1 cellular context compared by ENCODE assay signal in the genomic region with DNA sequence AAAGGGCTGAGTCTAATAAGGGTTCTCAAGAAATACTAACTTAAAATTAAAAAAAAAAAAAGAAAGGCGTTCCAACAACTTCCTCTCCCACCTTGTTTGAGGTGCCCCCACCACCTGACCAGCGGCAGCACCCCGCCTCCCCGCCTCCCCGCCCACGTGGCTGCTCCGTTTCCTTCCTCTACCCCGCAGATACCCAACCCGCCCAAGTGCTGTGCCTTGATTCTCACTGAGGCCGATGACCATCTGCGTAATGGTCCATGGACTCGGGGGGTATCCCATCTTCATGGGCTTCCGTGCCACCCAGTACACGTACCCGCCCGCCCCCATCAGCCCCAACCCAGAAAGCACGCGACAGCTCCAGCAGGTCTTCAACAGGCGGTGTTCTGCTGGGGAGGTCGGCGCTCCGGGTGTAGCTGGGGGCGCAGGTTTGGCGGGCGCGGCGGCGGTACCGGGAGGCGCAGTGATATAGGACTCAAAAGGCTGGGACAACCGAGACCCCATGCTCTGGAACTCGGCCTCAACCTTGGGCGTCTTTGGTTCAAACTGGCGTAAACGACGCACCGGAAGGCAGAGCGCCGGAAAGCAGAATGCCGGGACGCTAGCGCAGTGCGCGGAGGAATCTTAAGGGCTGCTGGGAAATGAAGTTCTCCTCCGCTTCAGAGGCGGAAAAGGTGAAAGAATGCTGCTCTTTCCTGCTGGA.
TF ChIP-seq lines count a peak whose summit lies in the region.

A gene with protein sequence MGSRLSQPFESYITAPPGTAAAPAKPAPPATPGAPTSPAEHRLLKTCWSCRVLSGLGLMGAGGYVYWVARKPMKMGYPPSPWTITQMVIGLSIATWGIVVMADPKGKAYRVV (minus strand): TSS at position 545 of the 700 bp plus-strand sequence. CDS start 44 bp downstream, at position 501.

TF ChIP-seq in K562, 482 proteins besides CTCF, POLR2A, EP300 and RAD21 (continued from another document and continues in another):
- TF ChIP-seq, protein P1, sequence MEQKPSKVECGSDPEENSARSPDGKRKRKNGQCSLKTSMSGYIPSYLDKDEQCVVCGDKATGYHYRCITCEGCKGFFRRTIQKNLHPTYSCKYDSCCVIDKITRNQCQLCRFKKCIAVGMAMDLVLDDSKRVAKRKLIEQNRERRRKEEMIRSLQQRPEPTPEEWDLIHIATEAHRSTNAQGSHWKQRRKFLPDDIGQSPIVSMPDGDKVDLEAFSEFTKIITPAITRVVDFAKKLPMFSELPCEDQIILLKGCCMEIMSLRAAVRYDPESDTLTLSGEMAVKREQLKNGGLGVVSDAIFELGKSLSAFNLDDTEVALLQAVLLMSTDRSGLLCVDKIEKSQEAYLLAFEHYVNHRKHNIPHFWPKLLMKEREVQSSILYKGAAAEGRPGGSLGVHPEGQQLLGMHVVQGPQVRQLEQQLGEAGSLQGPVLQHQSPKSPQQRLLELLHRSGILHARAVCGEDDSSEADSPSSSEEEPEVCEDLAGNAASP (IDR thresholded peaks at IDR 0.05): no peak
- TF ChIP-seq FOXP1 (CRISPR knock-in tag; IDR thresholded peaks at IDR 0.05) (no peak), ZC3H8 (IDR thresholded peaks at IDR 0.05) (no peak), XRCC5 (IDR thresholded peaks at IDR 0.05; ENCODE audit: low read depth, low read length) (no peak), HNRNPL (IDR thresholded peaks at IDR 0.05; ENCODE audit: low read depth, low read length) (no peak), ELF1 (tag; IDR thresholded peaks at IDR 0.05) (peak; percentile 68), MTA3 (IDR thresholded peaks at IDR 0.05; ENCODE audit: borderline replicate concordance) (no peak), SMARCC2 (IDR thresholded peaks at IDR 0.05; ENCODE audit: low read depth) (no peak), ZNF133 (CRISPR knock-in tag; IDR thresholded peaks at IDR 0.05) (no peak), ZSCAN29 (IDR thresholded peaks at IDR 0.05) (no peak), SAFB (IDR thresholded peaks at IDR 0.05; ENCODE audit: borderline replicate concordance, low read depth, low read length) (no peak), ZNF583 (CRISPR knock-in tag; IDR thresholded peaks at IDR 0.05) (no peak), FUS (optimal IDR thresholded peaks at IDR 0.05; ENCODE audit: low read depth, low read length) (no peak), TAF9B (IDR thresholded peaks at IDR 0.05; ENCODE audit: partially characterized antibody) (no peak), LEF1 (IDR thresholded peaks at IDR 0.05) (no peak), ZNF134 (CRISPR knock-in tag; conservative IDR thresholded peaks at IDR 0.05) (no peak), MAFK (IDR thresholded peaks at IDR 0.05; ENCODE audit: low read length) (no peak), TRIM28 (IDR thresholded peaks at IDR 0.05) (no peak), BRD4 (IDR thresholded peaks at IDR 0.05) (no peak), HDAC2 (IDR thresholded peaks at IDR 0.05) (0 out of 2 replicates have a peak, but pooled peaks have one; percentile 19), DIDO1 (tag; IDR thresholded peaks at IDR 0.05; ENCODE audit: low read depth) (0 out of 2 replicates have a peak, but pooled peaks have one; percentile 32), ZNF717 (CRISPR knock-in tag; IDR thresholded peaks at IDR 0.05) (no peak), RBBP5 (IDR thresholded peaks at IDR 0.05; ENCODE audit: borderline replicate concordance, insufficient read depth, low read length, poor library complexity, severe bottlenecking) (peak; percentile 45), MEIS2 (IDR thresholded peaks at IDR 0.05; ENCODE audit: partially characterized antibody) (no peak), NCOA2 (IDR thresholded peaks at IDR 0.05; ENCODE audit: partially characterized antibody in 2 of 2) (no peak), NCOA6 (IDR thresholded peaks at IDR 0.05) (no peak), SIN3A (IDR thresholded peaks at IDR 0.05; ENCODE audit: borderline replicate concordance in 2 of 2, control insufficient read depth in 1 of 2, low read depth in 2 of 2, low read length in 2 of 2) (peak; percentile 59 to 78; a peak in 2 of 4 replicates), CREB1 (IDR thresholded peaks at IDR 0.05) (peak; percentile 67), CREB1 (CRISPR knock-in tag; IDR thresholded peaks at IDR 0.05) (peak; percentile 33; the same call in 1 of the 2 replicates), POLR2AphosphoS2 (IDR thresholded peaks at IDR 0.05; ENCODE audit: low read length) (no peak), BMI1 (IDR thresholded peaks at IDR 0.05; ENCODE audit: low read length) (no peak), HNRNPLL (IDR thresholded peaks at IDR 0.05; ENCODE audit: low read depth, low read length, poor library complexity, severe bottlenecking) (peak; percentile 99), MEF2D (tag; conservative IDR thresholded peaks at IDR 0.05; ENCODE audit: low read depth) (no peak), TCFL5 (CRISPR knock-in tag; conservative IDR thresholded peaks at IDR 0.05) (no peak), ZNF232 (CRISPR knock-in tag; IDR thresholded peaks at IDR 0.05) (no peak), HDAC3 (IDR thresholded peaks at IDR 0.05; ENCODE audit: borderline replicate concordance, partially characterized antibody) (peak; percentile 51), KLF6 (CRISPR knock-in tag; IDR thresholded peaks at IDR 0.05; ENCODE audit: borderline replicate concordance) (no peak), ZNF699 (CRISPR knock-in tag; IDR thresholded peaks at IDR 0.05; ENCODE audit: insufficient replicate concordance) (no peak), RBM34 (IDR thresholded peaks at IDR 0.05; ENCODE audit: borderline replicate concordance, insufficient read depth, low read length) (no peak), ZNF75A (CRISPR knock-in tag; IDR thresholded peaks at IDR 0.05) (no peak), ZNF764 (CRISPR knock-in tag; IDR thresholded peaks at IDR 0.05; ENCODE audit: low read depth) (no peak), SAFB2 (IDR thresholded peaks at IDR 0.05; ENCODE audit: borderline replicate concordance, low read depth, low read length, severe bottlenecking) (no peak)
- TF ChIP-seq, protein P2, sequence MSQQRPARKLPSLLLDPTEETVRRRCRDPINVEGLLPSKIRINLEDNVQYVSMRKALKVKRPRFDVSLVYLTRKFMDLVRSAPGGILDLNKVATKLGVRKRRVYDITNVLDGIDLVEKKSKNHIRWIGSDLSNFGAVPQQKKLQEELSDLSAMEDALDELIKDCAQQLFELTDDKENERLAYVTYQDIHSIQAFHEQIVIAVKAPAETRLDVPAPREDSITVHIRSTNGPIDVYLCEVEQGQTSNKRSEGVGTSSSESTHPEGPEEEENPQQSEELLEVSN (IDR thresholded peaks at IDR 0.05; ENCODE audit: borderline replicate concordance in 1 of 2, extremely low read depth in 1 of 2, insufficient read depth in 1 of 2, insufficient read length in 1 of 2, low read depth in 1 of 2, low read length in 1 of 2, poor library complexity in 1 of 2, severe bottlenecking in 1 of 2): no peak
- TF ChIP-seq, protein P3, sequence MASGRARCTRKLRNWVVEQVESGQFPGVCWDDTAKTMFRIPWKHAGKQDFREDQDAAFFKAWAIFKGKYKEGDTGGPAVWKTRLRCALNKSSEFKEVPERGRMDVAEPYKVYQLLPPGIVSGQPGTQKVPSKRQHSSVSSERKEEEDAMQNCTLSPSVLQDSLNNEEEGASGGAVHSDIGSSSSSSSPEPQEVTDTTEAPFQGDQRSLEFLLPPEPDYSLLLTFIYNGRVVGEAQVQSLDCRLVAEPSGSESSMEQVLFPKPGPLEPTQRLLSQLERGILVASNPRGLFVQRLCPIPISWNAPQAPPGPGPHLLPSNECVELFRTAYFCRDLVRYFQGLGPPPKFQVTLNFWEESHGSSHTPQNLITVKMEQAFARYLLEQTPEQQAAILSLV (tag; IDR thresholded peaks at IDR 0.05): no peak
- TF ChIP-seq, protein P4, sequence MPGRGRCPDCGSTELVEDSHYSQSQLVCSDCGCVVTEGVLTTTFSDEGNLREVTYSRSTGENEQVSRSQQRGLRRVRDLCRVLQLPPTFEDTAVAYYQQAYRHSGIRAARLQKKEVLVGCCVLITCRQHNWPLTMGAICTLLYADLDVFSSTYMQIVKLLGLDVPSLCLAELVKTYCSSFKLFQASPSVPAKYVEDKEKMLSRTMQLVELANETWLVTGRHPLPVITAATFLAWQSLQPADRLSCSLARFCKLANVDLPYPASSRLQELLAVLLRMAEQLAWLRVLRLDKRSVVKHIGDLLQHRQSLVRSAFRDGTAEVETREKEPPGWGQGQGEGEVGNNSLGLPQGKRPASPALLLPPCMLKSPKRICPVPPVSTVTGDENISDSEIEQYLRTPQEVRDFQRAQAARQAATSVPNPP (IDR thresholded peaks at IDR 0.05; ENCODE audit: borderline replicate concordance, insufficient read depth, insufficient read length): no peak
- TF ChIP-seq, protein P5, sequence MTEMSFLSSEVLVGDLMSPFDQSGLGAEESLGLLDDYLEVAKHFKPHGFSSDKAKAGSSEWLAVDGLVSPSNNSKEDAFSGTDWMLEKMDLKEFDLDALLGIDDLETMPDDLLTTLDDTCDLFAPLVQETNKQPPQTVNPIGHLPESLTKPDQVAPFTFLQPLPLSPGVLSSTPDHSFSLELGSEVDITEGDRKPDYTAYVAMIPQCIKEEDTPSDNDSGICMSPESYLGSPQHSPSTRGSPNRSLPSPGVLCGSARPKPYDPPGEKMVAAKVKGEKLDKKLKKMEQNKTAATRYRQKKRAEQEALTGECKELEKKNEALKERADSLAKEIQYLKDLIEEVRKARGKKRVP (CRISPR knock-in tag; IDR thresholded peaks at IDR 0.05): no peak
- TF ChIP-seq, protein P6, sequence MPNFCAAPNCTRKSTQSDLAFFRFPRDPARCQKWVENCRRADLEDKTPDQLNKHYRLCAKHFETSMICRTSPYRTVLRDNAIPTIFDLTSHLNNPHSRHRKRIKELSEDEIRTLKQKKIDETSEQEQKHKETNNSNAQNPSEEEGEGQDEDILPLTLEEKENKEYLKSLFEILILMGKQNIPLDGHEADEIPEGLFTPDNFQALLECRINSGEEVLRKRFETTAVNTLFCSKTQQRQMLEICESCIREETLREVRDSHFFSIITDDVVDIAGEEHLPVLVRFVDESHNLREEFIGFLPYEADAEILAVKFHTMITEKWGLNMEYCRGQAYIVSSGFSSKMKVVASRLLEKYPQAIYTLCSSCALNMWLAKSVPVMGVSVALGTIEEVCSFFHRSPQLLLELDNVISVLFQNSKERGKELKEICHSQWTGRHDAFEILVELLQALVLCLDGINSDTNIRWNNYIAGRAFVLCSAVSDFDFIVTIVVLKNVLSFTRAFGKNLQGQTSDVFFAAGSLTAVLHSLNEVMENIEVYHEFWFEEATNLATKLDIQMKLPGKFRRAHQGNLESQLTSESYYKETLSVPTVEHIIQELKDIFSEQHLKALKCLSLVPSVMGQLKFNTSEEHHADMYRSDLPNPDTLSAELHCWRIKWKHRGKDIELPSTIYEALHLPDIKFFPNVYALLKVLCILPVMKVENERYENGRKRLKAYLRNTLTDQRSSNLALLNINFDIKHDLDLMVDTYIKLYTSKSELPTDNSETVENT (CRISPR knock-in tag; IDR thresholded peaks at IDR 0.05): no peak
- TF ChIP-seq, protein P7, sequence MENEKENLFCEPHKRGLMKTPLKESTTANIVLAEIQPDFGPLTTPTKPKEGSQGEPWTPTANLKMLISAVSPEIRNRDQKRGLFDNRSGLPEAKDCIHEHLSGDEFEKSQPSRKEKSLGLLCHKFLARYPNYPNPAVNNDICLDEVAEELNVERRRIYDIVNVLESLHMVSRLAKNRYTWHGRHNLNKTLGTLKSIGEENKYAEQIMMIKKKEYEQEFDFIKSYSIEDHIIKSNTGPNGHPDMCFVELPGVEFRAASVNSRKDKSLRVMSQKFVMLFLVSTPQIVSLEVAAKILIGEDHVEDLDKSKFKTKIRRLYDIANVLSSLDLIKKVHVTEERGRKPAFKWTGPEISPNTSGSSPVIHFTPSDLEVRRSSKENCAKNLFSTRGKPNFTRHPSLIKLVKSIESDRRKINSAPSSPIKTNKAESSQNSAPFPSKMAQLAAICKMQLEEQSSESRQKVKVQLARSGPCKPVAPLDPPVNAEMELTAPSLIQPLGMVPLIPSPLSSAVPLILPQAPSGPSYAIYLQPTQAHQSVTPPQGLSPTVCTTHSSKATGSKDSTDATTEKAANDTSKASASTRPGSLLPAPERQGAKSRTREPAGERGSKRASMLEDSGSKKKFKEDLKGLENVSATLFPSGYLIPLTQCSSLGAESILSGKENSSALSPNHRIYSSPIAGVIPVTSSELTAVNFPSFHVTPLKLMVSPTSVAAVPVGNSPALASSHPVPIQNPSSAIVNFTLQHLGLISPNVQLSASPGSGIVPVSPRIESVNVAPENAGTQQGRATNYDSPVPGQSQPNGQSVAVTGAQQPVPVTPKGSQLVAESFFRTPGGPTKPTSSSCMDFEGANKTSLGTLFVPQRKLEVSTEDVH (IDR thresholded peaks at IDR 0.05; ENCODE audit: low read depth, partially characterized antibody): no peak
- TF ChIP-seq, protein P8, sequence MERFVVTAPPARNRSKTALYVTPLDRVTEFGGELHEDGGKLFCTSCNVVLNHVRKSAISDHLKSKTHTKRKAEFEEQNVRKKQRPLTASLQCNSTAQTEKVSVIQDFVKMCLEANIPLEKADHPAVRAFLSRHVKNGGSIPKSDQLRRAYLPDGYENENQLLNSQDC (CRISPR knock-in tag; IDR thresholded peaks at IDR 0.05): no peak
- TF ChIP-seq, protein P9, sequence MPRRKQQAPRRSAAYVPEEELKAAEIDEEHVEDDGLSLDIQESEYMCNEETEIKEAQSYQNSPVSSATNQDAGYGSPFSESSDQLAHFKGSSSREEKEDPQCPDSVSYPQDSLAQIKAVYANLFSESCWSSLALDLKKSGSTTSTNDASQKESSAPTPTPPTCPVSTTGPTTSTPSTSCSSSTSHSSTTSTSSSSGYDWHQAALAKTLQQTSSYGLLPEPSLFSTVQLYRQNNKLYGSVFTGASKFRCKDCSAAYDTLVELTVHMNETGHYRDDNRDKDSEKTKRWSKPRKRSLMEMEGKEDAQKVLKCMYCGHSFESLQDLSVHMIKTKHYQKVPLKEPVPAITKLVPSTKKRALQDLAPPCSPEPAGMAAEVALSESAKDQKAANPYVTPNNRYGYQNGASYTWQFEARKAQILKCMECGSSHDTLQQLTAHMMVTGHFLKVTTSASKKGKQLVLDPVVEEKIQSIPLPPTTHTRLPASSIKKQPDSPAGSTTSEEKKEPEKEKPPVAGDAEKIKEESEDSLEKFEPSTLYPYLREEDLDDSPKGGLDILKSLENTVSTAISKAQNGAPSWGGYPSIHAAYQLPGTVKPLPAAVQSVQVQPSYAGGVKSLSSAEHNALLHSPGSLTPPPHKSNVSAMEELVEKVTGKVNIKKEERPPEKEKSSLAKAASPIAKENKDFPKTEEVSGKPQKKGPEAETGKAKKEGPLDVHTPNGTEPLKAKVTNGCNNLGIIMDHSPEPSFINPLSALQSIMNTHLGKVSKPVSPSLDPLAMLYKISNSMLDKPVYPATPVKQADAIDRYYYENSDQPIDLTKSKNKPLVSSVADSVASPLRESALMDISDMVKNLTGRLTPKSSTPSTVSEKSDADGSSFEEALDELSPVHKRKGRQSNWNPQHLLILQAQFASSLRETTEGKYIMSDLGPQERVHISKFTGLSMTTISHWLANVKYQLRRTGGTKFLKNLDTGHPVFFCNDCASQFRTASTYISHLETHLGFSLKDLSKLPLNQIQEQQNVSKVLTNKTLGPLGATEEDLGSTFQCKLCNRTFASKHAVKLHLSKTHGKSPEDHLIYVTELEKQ (CRISPR knock-in tag; IDR thresholded peaks at IDR 0.05): no peak
- TF ChIP-seq, protein P10, sequence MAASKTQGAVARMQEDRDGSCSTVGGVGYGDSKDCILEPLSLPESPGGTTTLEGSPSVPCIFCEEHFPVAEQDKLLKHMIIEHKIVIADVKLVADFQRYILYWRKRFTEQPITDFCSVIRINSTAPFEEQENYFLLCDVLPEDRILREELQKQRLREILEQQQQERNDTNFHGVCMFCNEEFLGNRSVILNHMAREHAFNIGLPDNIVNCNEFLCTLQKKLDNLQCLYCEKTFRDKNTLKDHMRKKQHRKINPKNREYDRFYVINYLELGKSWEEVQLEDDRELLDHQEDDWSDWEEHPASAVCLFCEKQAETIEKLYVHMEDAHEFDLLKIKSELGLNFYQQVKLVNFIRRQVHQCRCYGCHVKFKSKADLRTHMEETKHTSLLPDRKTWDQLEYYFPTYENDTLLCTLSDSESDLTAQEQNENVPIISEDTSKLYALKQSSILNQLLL (CRISPR knock-in tag; IDR thresholded peaks at IDR 0.05; ENCODE audit: borderline replicate concordance): no peak
